In the genomic region with DNA sequence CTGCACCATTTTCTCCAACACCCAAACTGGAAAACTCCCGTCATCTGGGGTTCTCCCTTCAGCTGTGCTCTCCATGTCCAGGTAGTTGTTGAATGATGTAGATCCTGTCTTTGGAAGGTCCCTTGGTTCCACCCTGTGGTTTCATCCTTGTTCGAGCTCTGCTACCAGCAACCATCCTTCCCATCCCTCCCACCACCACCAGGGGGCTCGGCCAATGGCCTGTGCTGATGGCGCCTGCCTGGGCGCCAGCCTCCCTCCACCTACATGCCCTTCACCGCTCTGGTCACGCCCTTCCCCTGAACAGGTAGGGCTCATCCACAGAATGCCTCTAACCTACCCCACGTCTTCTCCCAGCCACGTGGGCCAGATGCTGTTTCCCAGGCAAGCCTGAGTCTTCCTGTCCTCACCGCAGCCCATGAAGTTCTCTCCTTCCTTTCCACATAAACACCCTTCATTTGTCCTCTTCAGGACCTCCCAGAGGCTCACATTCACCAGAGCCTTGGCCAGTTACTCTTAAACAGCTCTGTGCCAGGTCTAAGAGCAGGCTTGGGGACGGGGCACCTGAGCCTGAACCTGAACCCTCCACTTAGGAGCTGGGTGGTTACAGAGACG, we compare ENCODE assay signal across 8 cellular contexts.
DNase-seq lines count a peak whose midpoint lies in the region; ATAC-seq, FAIRE-seq and TF ChIP-seq lines count a peak whose summit lies in the region.
"Had no signal": no experiment of that assay in that cellular context is flagged by ENCODE, and none has a peak within 500 bp of the region (broad histone marks: within the 10 kb centered on the region; RNA-seq: fewer than 3 reads in every experiment).

No MANE protein-coding gene starts in this region.

- no peak overlapping the region for H3K4me3 ChIP-seq in Peyer's patch
- no peak overlapping the region for H3K4me3 ChIP-seq in endothelial cell of umbilical vein (replicated peaks in 1 of 3; ENCODE audit: insufficient read depth in 1 of 3, low read depth in 1 of 3, low read length in 3 of 3)

- POLR2A ChIA-PET in endothelial cell of umbilical vein (lab: Charles Lee), result no interaction called here

- no peak for ATAC-seq in GM21367 (IDR thresholded peaks at IDR 0.05; ENCODE audit: unreplicated experiment)
- ATAC-seq: stimulated activated naive CD8-positive, alpha-beta T cell treated with anti-CD3 and anti-CD28 coated beads, Interleukin-15, amount 100 ng/mL, for 72 hours had no signal

- TF ChIP-seq CTCF in Peyer's patch (IDR thresholded peaks at IDR 0.05) (peak; percentile 11 to 44 (median 40)), endothelial cell of umbilical vein (IDR thresholded peaks at IDR 0.05; ENCODE audit: extremely low read depth in 1 of 2, insufficient read depth in 1 of 2, low read depth in 1 of 2, low read length in 2 of 2) (peak; percentile 18 to 59)

- H3K4me2 ChIP-seq in endothelial cell of umbilical vein (ENCODE audit: insufficient read depth, low read length), result no peak overlapping the region

- TF ChIP-seq POLR2A in Peyer's patch (IDR thresholded peaks at IDR 0.05) (no peak), endothelial cell of umbilical vein (IDR thresholded peaks at IDR 0.05; ENCODE audit: low read depth, low read length) (no peak)

- no peaks in the 10 kb centered on the region for H4K20me1 ChIP-seq in endothelial cell of umbilical vein (replicated peaks; ENCODE audit: control insufficient read depth, extremely low read depth, insufficient read depth, low read length)

- no peaks in the 10 kb centered on the region for H3K36me3 ChIP-seq in Peyer's patch
- H3K36me3 ChIP-seq in endothelial cell of umbilical vein (ENCODE audit: control insufficient read depth in 2 of 2, extremely low read depth in 1 of 2, insufficient read depth in 2 of 2, low read length in 2 of 2), result no peaks in the 10 kb centered on the region

- DNase-seq in GM18507 (ENCODE audit: extremely low spot score, insufficient read length, low read depth) (no peak), Peyer's patch (peak in 2 of 3 donors; percentile 42 to 61), endothelial cell of umbilical vein (ENCODE audit: low read depth, low spot score) (no peak), nucleus accumbens (lab: John Stamatoyannopoulos, UW) (no peak), NCI-H526 treated with DMSO at 0.1 percent for 48 hours (lab: John Stamatoyannopoulos, UW) (no peak)
- peak; percentile 65 for DNase-seq in stimulated activated CD4-positive, alpha-beta T cell treated with anti-CD3 and anti-CD28 coated beads, Interleukin-15, amount 100 ng/mL, for 24 hours

- no peak overlapping the region for H2AFZ ChIP-seq in endothelial cell of umbilical vein (ENCODE audit: low read depth, low read length)

- no peak overlapping the region for H3K9ac ChIP-seq in endothelial cell of umbilical vein (replicated peaks; ENCODE audit: extremely low read depth, insufficient read depth, low read length)

- intact Hi-C loops in endothelial cell of umbilical vein (cut with micrococcal nuclease), result loop anchor here (1.0 kb wide), 1 partner anchor 192 kb away; no protein-coding TSS in a partner anchor

- no peaks in the 10 kb centered on the region for H3K79me2 ChIP-seq in endothelial cell of umbilical vein (ENCODE audit: control insufficient read depth, insufficient read depth, low read length)

- H3K27me3 ChIP-seq in Peyer's patch, result no peaks in the 10 kb centered on the region
- no peaks in the 10 kb centered on the region for H3K27me3 ChIP-seq in endothelial cell of umbilical vein (ENCODE audit: control insufficient read depth in 2 of 2, insufficient read depth in 2 of 2, low read length in 2 of 2)

- H3K27ac ChIP-seq in Peyer's patch (peak overlapping the region in 1 of 4 donors; percentile 67), endothelial cell of umbilical vein (ENCODE audit: insufficient read depth, low read depth, low read length) (no peak overlapping the region)

- CTCF ChIA-PET in endothelial cell of umbilical vein (lab: Charles Lee), result interaction anchor here (0.6 to 3.1 kb wide), 11 partner anchors 9 to 1180 kb away, joined by 3 to 27 read pairs (median 5); no protein-coding TSS in a partner anchor

- peaks cover 0 to 25% (median 0%) of the 10 kb centered on the region in 4 donors for H3K4me1 ChIP-seq in Peyer's patch
- peaks cover 2% of the 10 kb centered on the region for H3K4me1 ChIP-seq in endothelial cell of umbilical vein (ENCODE audit: control insufficient read depth, extremely low read depth, insufficient read depth, low read length)

- H3K9me3 ChIP-seq in Peyer's patch (no peaks in the 10 kb centered on the region), endothelial cell of umbilical vein (replicated peaks; ENCODE audit: control insufficient read depth, insufficient read depth, low read length) (no peaks in the 10 kb centered on the region)

- dilution Hi-C loops in endothelial cell of umbilical vein (cut with MboI; ENCODE audit: extremely low pct_ligation_motif_present, low sequenced_read_pairs), result no loop called here

- FAIRE-seq in GM18507 (lab: Jason Lieb, UNC) (peak; percentile 52), endothelial cell of umbilical vein (lab: Jason Lieb, UNC) (no peak)

- H3K9me1 ChIP-seq in endothelial cell of umbilical vein (replicated peaks; ENCODE audit: control insufficient read depth, extremely low read depth, insufficient read depth, low read length), result no peaks in the 10 kb centered on the region

- no TSS peak for BruUV-seq in endothelial cell of umbilical vein (replicated peaks; lab: Mats Ljungman, UMichigan)

TF ChIP-seq in endothelial cell of umbilical vein, 7 proteins besides CTCF, POLR2A, EP300 and RAD21:
- TF ChIP-seq FOS (IDR thresholded peaks at IDR 0.05; ENCODE audit: borderline replicate concordance, insufficient read depth, low read length) (no peak), GATA2 (IDR thresholded peaks at IDR 0.05; ENCODE audit: insufficient read depth, insufficient read length, low read depth, low read length) (no peak), MYC (IDR thresholded peaks at IDR 0.05; ENCODE audit: low read depth, low read length) (no peak), POLR2AphosphoS5 (IDR thresholded peaks at IDR 0.05; ENCODE audit: insufficient read depth, low read depth, low read length) (no peak), EZH2 (IDR thresholded peaks at IDR 0.05; ENCODE audit: borderline replicate concordance, low read depth, low read length, severe bottlenecking) (no peak), MAX (IDR thresholded peaks at IDR 0.05; ENCODE audit: insufficient read depth, insufficient read length) (no peak), JUN (IDR thresholded peaks at IDR 0.05; ENCODE audit: borderline replicate concordance, insufficient read depth, insufficient read length, low read depth) (no peak)
TF ChIP-seq in endothelial cell of umbilical vein: peak in this region for 0.

Comparison
In these comparisons a context has a peak if more than half of its experiments do, and no peak if none do; other contexts are left out.
1. DNase-seq: peak in Peyer's patch (2 of 3) and stimulated activated CD4-positive, alpha-beta T cell treated with anti-CD3 and anti-CD28 coated beads, Interleukin-15, amount 100 ng/mL, for 24 hours (single experiment); none in GM18507 (single experiment), endothelial cell of umbilical vein (single experiment), nucleus accumbens (0 of 56) and NCI-H526 treated with DMSO at 0.1 percent for 48 hours (single experiment).